Comparison of ENCODE assay signal across 15 cellular contexts in genomic region chr10:71697938-71698709, GRCh38. TPM values are rescaled to one million over a fixed set of nuclear protein-coding genes. Genes with fewer than 3 reads are reported as not detected.
DNase-seq lines count a peak whose midpoint lies in the region; ATAC-seq and TF ChIP-seq lines count a peak whose summit lies in the region.
"Had no signal": no experiment of that assay in that cellular context is flagged by ENCODE, and none has a peak within 500 bp of the region (broad histone marks: within the 10 kb centered on the region; RNA-seq: fewer than 3 reads in every experiment).

No MANE protein-coding gene starts in this region.

- H3K4me3 ChIP-seq in SK-N-SH (ENCODE audit: low read depth in 2 of 2, low read length in 1 of 2) (no peak overlapping the region), GM23248 (no peak overlapping the region)
- H3K4me3 ChIP-seq: hepatocyte, prostate gland had no signal

- in situ Hi-C loops in GM23248 (cut with MboI) = no loop called here

- no peak for TF ChIP-seq RAD21 in SK-N-SH (IDR thresholded peaks at IDR 0.05; ENCODE audit: low read length)

- POLR2A ChIA-PET in SK-N-SH (lab: Yijun Ruan, JAX) = interaction anchor here (1.0 kb wide), 1 partner anchor 10 kb away, joined by 3 read pairs; no protein-coding TSS in a partner anchor

- no peak for TF ChIP-seq EP300 in SK-N-SH (IDR thresholded peaks at IDR 0.05; ENCODE audit: borderline replicate concordance in 1 of 2, low read depth in 1 of 2, low read length in 1 of 2)

- peak overlapping the region; percentile 51 for H3K27ac Mint-ChIP-seq in activated T-cell treated with anti-CD3 and anti-CD28 coated beads, Interleukin-2, amount 50 U/mL, for 24 hours
- H3K27ac Mint-ChIP-seq in natural killer cell treated with Interleukin-12 subunit alpha and Interleukin-12 subunit beta and Interleukin-15 and Interleukin-18, amount 100 ng/mL, for 72 hours = peak overlapping the region; percentile 34 to 76
- H3K27ac Mint-ChIP-seq: endodermal cell had no signal

- DNase-seq in stimulated activated naive CD4-positive, alpha-beta T cell treated with Interleukin-2 at 50 U/mL for 16 hours (lab: John Stamatoyannopoulos, UW) = peak; percentile 72
- DNase-seq in stimulated activated naive CD4-positive, alpha-beta T cell (lab: John Stamatoyannopoulos, UW) = no peak
- peak; percentile 67 for DNase-seq in activated T-cell treated with anti-CD3 and anti-CD28 coated beads, Interleukin-2, amount 50 U/mL, for 24 hours
- DNase-seq in natural killer cell treated with Interleukin-12 subunit alpha and Interleukin-12 subunit beta and Interleukin-15 and Interleukin-18, amount 100 ng/mL, for 72 hours (ENCODE audit: low spot score) = peak; percentile 74
- DNase-seq in SK-N-SH = no peak
- no peak for DNase-seq in GM23248
- no peak for DNase-seq in NCI-H2029 (lab: John Stamatoyannopoulos, UW)
- DNase-seq: endodermal cell, mesendoderm, NCI-H2081 treated with DMSO at 0.1 percent for 48 hours had no signal

- H3F3A ChIP-seq in SK-N-SH (replicated peaks; ENCODE audit: insufficient read depth) (no peaks in the 10 kb centered on the region), GM23248 (ENCODE audit: insufficient read depth) (no peaks in the 10 kb centered on the region)

- peaks cover 53% of the 10 kb centered on the region for H3K4me1 Mint-ChIP-seq in activated T-cell treated with anti-CD3 and anti-CD28 coated beads, Interleukin-2, amount 50 U/mL, for 24 hours (ENCODE audit: low read depth)
- peaks cover 30 to 35% of the 10 kb centered on the region in 2 donors for H3K4me1 Mint-ChIP-seq in natural killer cell treated with Interleukin-12 subunit alpha and Interleukin-12 subunit beta and Interleukin-15 and Interleukin-18, amount 100 ng/mL, for 72 hours (ENCODE audit: low read depth in 2 of 2)

- H4K20me1 ChIP-seq in SK-N-SH (ENCODE audit: insufficient read depth) (no peaks in the 10 kb centered on the region), GM23248 (ENCODE audit: insufficient read depth) (no peaks in the 10 kb centered on the region)

- H3K9me3 ChIP-seq in SK-N-SH (no peaks in the 10 kb centered on the region), GM23248 (ENCODE audit: low read depth) (no peaks in the 10 kb centered on the region)
- H3K9me3 ChIP-seq: prostate gland had no signal

- 39% methylated on average over 7 of the region's 7 CpGs for WGBS in SK-N-SH (ENCODE audit: low lambda C conversion rate)
- 45 to 52% methylated on average over 5 to 7 of the region's 7 CpGs for WGBS in GM23248 (ENCODE audit: low coverage in 1 of 2, low lambda C conversion rate in 2 of 2, missing lambda C conversion rate in 2 of 2), 2 experiments

- no peak overlapping the region for H3K4me3 Mint-ChIP-seq in activated T-cell treated with anti-CD3 and anti-CD28 coated beads, Interleukin-2, amount 50 U/mL, for 24 hours
- H3K4me3 Mint-ChIP-seq in natural killer cell treated with Interleukin-12 subunit alpha and Interleukin-12 subunit beta and Interleukin-15 and Interleukin-18, amount 100 ng/mL, for 72 hours = peak overlapping the region; percentile 38
- H3K4me3 Mint-ChIP-seq: endodermal cell had no signal

- no peak for TF ChIP-seq CTCF in SK-N-SH (IDR thresholded peaks at IDR 0.05)

- CTCF ChIA-PET in SK-N-SH (lab: Yijun Ruan, JAX) = interaction anchor here (0.6 to 8.7 kb wide), 33 partner anchors 9 to 390 kb away, joined by 3 to 195 read pairs (median 8); partner anchors contain the start of genes CDH23, SLC29A3 and VSIR

- no peaks in the 10 kb centered on the region for H3K9me3 Mint-ChIP-seq in activated T-cell treated with anti-CD3 and anti-CD28 coated beads, Interleukin-2, amount 50 U/mL, for 24 hours
- no peaks in the 10 kb centered on the region for H3K9me3 Mint-ChIP-seq in natural killer cell treated with Interleukin-12 subunit alpha and Interleukin-12 subunit beta and Interleukin-15 and Interleukin-18, amount 100 ng/mL, for 72 hours
- H3K9me3 Mint-ChIP-seq: endodermal cell had no signal

- ATAC-seq in natural killer cell treated with Interleukin-12 subunit alpha and Interleukin-12 subunit beta and Interleukin-15 and Interleukin-18, amount 100 ng/mL, for 72 hours = peak; percentile 84 to 88
- no peak for ATAC-seq in GM21717 (IDR thresholded peaks at IDR 0.05; ENCODE audit: unreplicated experiment)
- ATAC-seq: HCT116 had no signal

- H3K36me3 ChIP-seq in SK-N-SH (replicated peaks in 1 of 2; ENCODE audit: control insufficient read depth in 1 of 2, insufficient read depth in 2 of 2, low read length in 1 of 2) = no peaks in the 10 kb centered on the region
- no peaks in the 10 kb centered on the region for H3K36me3 ChIP-seq in GM23248 (ENCODE audit: low read depth)
- H3K36me3 ChIP-seq: prostate gland had no signal

- H3K4me2 ChIP-seq in SK-N-SH (no peak overlapping the region), GM23248 (ENCODE audit: unreplicated experiment) (no peak overlapping the region)
- H3K4me2 ChIP-seq: hepatocyte had no signal

- peaks cover 0 to 7% of the 10 kb centered on the region in 2 experiments; a peak in 1 of 4 replicates for H3K4me1 ChIP-seq in SK-N-SH (ENCODE audit: control insufficient read depth in 1 of 2, insufficient read depth in 2 of 2, low read depth in 1 of 2, low read length in 1 of 2)
- no peaks in the 10 kb centered on the region for H3K4me1 ChIP-seq in GM23248 (ENCODE audit: insufficient read depth)
- H3K4me1 ChIP-seq: prostate gland had no signal

- H3K27ac ChIP-seq in SK-N-SH (ENCODE audit: low read depth in 2 of 2, low read length in 1 of 2) = no peak overlapping the region
- no peak overlapping the region for H3K27ac ChIP-seq in GM23248
- H3K27ac ChIP-seq: hepatocyte, prostate gland had no signal

- no peaks in the 10 kb centered on the region for H3K27me3 Mint-ChIP-seq in activated T-cell treated with anti-CD3 and anti-CD28 coated beads, Interleukin-2, amount 50 U/mL, for 24 hours
- H3K27me3 Mint-ChIP-seq in natural killer cell treated with Interleukin-12 subunit alpha and Interleukin-12 subunit beta and Interleukin-15 and Interleukin-18, amount 100 ng/mL, for 72 hours = no peaks in the 10 kb centered on the region

- H2AFZ ChIP-seq in SK-N-SH (ENCODE audit: low read depth) (no peak overlapping the region), GM23248 (no peak overlapping the region)
- H2AFZ ChIP-seq: hepatocyte had no signal

- H3K9me2 ChIP-seq in SK-N-SH (no peaks in the 10 kb centered on the region), GM23248 (ENCODE audit: insufficient read depth) (no peaks in the 10 kb centered on the region)

- H3K79me2 ChIP-seq in SK-N-SH (ENCODE audit: insufficient read depth) = no peaks in the 10 kb centered on the region
- no peaks in the 10 kb centered on the region for H3K79me2 ChIP-seq in GM23248 (ENCODE audit: insufficient read depth)
- H3K79me2 ChIP-seq: hepatocyte had no signal

- H3K27me3 ChIP-seq in SK-N-SH (ENCODE audit: insufficient read depth) (peaks cover 42% of the 10 kb centered on the region; the same call in 1 of the 2 replicates), GM23248 (replicated peaks; ENCODE audit: insufficient read depth) (no peaks in the 10 kb centered on the region; the same call in none of the 2 replicates)
- H3K27me3 ChIP-seq: hepatocyte had no signal

- H3K9ac ChIP-seq in SK-N-SH = no peak overlapping the region
- H3K9ac ChIP-seq in GM23248 = no peak overlapping the region

- H3K36me3 Mint-ChIP-seq in activated T-cell treated with anti-CD3 and anti-CD28 coated beads, Interleukin-2, amount 50 U/mL, for 24 hours (ENCODE audit: low read depth) = no peaks in the 10 kb centered on the region
- H3K36me3 Mint-ChIP-seq in natural killer cell treated with Interleukin-12 subunit alpha and Interleukin-12 subunit beta and Interleukin-15 and Interleukin-18, amount 100 ng/mL, for 72 hours = no peaks in the 10 kb centered on the region

TF ChIP-seq in SK-N-SH, 30 proteins besides CTCF, POLR2A, EP300 and RAD21:
- TF ChIP-seq CHD2 (IDR thresholded peaks at IDR 0.05; ENCODE audit: low read length, partially characterized antibody) (no peak), TAF1 (IDR thresholded peaks at IDR 0.05; ENCODE audit: borderline replicate concordance, low read depth, low read length) (no peak), RCOR1 (IDR thresholded peaks at IDR 0.05; ENCODE audit: low read length) (no peak), MXI1 (IDR thresholded peaks at IDR 0.05; ENCODE audit: low read depth, low read length) (no peak), YY1 (IDR thresholded peaks at IDR 0.05; ENCODE audit: low read depth) (no peak), SMC3 (IDR thresholded peaks at IDR 0.05; ENCODE audit: low read depth, low read length) (no peak), NRF1 (IDR thresholded peaks at IDR 0.05; ENCODE audit: low read depth, low read length) (no peak), JUND (IDR thresholded peaks at IDR 0.05) (no peak)

RNA-seq across cellular contexts. Expression of gene C10orf105, which starts 21.5 kb away (rescaled TPM):
- total RNA-seq in natural killer cell treated with Interleukin-12 subunit alpha and Interleukin-12 subunit beta and Interleukin-15 and Interleukin-18, amount 100 ng/mL, for 72 hours = not detected
- polyA plus RNA-seq in SK-N-SH (2012; rRNA removed) = not detected in 2 replicates
- polyA plus RNA-seq in SK-N-SH (2012; cell fraction: cytosol; rRNA removed) = under 0.01 TPM in 1 of 2 replicates, not detected in the other
- polyA plus RNA-seq in SK-N-SH (2012; cell fraction: nucleus; rRNA removed) = 0.01 TPM in 2 replicates
- total RNA-seq in GM23248 (2014; rRNA removed; shearing (Covaris generic)) = not detected in 2 replicates
- polyA plus RNA-seq in GM23248 (2016; fragmentation: Nextera tagmentation; extraction: Ambion mirVana) = 0.06 TPM in 1 of 2 replicates, not detected in the other
- total RNA-seq: hepatocyte had no signal
- polyA plus RNA-seq: AG04450, hepatocyte had no signal

Comparison
In these comparisons a context has a peak if more than half of its experiments do, and no peak if none do; other contexts are left out.
1. DNase-seq: peak in stimulated activated naive CD4-positive, alpha-beta T cell treated with Interleukin-2 at 50 U/mL for 16 hours (single experiment), activated T-cell treated with anti-CD3 and anti-CD28 coated beads, Interleukin-2, amount 50 U/mL, for 24 hours (single experiment) and natural killer cell treated with Interleukin-12 subunit alpha and Interleukin-12 subunit beta and Interleukin-15 and Interleukin-18, amount 100 ng/mL, for 72 hours (single experiment); none in stimulated activated naive CD4-positive, alpha-beta T cell (0 of 6), SK-N-SH (single experiment), GM23248 (single experiment) and NCI-H2029 (single experiment).